ENCODE assay signal across 26 cellular contexts in the genomic region with DNA sequence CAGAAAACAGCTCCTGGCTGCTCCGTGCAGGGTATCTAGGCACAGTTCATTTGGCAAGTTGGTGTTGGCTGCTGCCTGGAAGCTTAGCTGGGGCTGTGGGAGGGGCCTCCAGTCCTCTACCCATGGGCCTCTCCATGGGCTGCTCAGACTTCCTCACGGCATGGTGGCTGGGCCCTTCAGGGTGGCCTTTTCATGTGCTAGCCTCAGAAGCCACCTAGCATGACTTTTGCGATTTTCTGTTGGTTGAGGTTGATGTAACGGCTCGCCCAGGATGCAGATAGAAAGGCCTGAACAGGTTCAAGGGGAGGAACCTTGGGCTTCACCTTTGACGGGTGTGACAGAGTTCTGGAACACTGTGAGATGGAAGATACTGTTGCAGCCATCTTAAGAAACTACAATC. TPM values are rescaled to one million over a fixed set of nuclear protein-coding genes. Genes with fewer than 3 reads are reported as not detected.
"Had no signal": no experiment of that assay in that cellular context is flagged by ENCODE, and none has a peak within 500 bp of the region (broad histone marks: within the 10 kb centered on the region; RNA-seq: fewer than 3 reads in every experiment).

No MANE protein-coding gene starts in this region.

- DNase-seq: activated B cell treated with CpG ODN at 0.5 μM for 24 hours; activated CD4-positive, alpha-beta memory T cell treated with anti-CD3 and anti-CD28 coated beads for 36 hours; activated CD4-positive, alpha-beta T cell treated with anti-CD3 and anti-CD28 coated beads, Interleukin-2, amount 10 ng/mL, durations not matched to agents 7 days and 5 days; activated CD8-positive, alpha-beta memory T cell treated with anti-CD3 and anti-CD28 coated beads for 24 hours; activated gamma-delta T cell; activated naive CD4-positive, alpha-beta T cell treated with anti-CD3 and anti-CD28 coated beads for 36 hours; activated T-cell treated with anti-CD3 and anti-CD28 coated beads for 4 hours; activated T-cell treated with anti-CD3 and anti-CD28 coated beads, Interleukin-2, amount 50 U/mL, for 48 hours; amygdala; Kasumi-1; KBM-7; NCI-H1048; NCI-H1417; NCI-H1930; NCI-H345; NCI-H510A; NCI-H69; NK-92 treated with Interleukin-12 subunit alpha and Interleukin-12 subunit beta, amount 100 ng/mL, for 24 hours; PC-9; SW 1271 had no signal

- ATAC-seq: activated T-helper 17 cell treated with anti-CD3 and anti-CD28 coated beads, Interleukin-2, amount 50 U/mL, for 72 hours had no signal

- H3K4me3 ChIP-seq: PC-9, SK-N-MC had no signal

- H3K9me3 Mint-ChIP-seq: activated B cell treated with CpG ODN at 0.5 μM for 24 hours; activated CD4-positive, alpha-beta memory T cell treated with anti-CD3 and anti-CD28 coated beads for 36 hours; activated CD4-positive, alpha-beta T cell treated with anti-CD3 and anti-CD28 coated beads, Interleukin-2, amount 10 ng/mL, durations not matched to agents 7 days and 5 days; activated naive CD4-positive, alpha-beta T cell treated with anti-CD3 and anti-CD28 coated beads for 36 hours; activated T-helper 17 cell treated with anti-CD3 and anti-CD28 coated beads, Interleukin-2, amount 50 U/mL, for 72 hours; brain; central memory CD8-positive, alpha-beta T cell; T-helper 1 cell treated with Interleukin-12 subunit alpha and Interleukin-12 subunit beta and Interleukin-4 antibody, amounts not matched to agents 30 μg/mL and 1 μg/mL, for 36 hours had no signal

- H3K27me3 Mint-ChIP-seq: activated B cell treated with CpG ODN at 0.5 μM for 24 hours; activated CD4-positive, alpha-beta memory T cell treated with anti-CD3 and anti-CD28 coated beads for 36 hours; activated naive CD8-positive, alpha-beta T cell; activated T-helper 17 cell treated with anti-CD3 and anti-CD28 coated beads, Interleukin-2, amount 50 U/mL, for 72 hours; central memory CD8-positive, alpha-beta T cell had no signal

- H3K4me1 Mint-ChIP-seq: activated B cell treated with CpG ODN at 0.5 μM for 24 hours; activated CD4-positive, alpha-beta T cell treated with anti-CD3 and anti-CD28 coated beads, Interleukin-2, amount 10 ng/mL, durations not matched to agents 7 days and 5 days; activated T-helper 17 cell treated with anti-CD3 and anti-CD28 coated beads, Interleukin-2, amount 50 U/mL, for 72 hours; brain; central memory CD8-positive, alpha-beta T cell had no signal

- H3K36me3 Mint-ChIP-seq: activated CD4-positive, alpha-beta memory T cell treated with anti-CD3 and anti-CD28 coated beads for 36 hours; activated naive CD8-positive, alpha-beta T cell; brain had no signal

- H3K4me2 ChIP-seq: PC-9 had no signal

- H3K27ac ChIP-seq: PC-9, SK-N-MC had no signal

- H3K27ac Mint-ChIP-seq: activated B cell treated with CpG ODN at 0.5 μM for 24 hours; activated CD4-positive, alpha-beta memory T cell treated with anti-CD3 and anti-CD28 coated beads for 36 hours; activated CD4-positive, alpha-beta T cell treated with anti-CD3 and anti-CD28 coated beads, Interleukin-2, amount 10 ng/mL, durations not matched to agents 7 days and 5 days; activated naive CD4-positive, alpha-beta T cell treated with anti-CD3 and anti-CD28 coated beads for 36 hours; activated naive CD8-positive, alpha-beta T cell; activated T-helper 17 cell treated with anti-CD3 and anti-CD28 coated beads, Interleukin-2, amount 50 U/mL, for 72 hours; brain; T-helper 1 cell treated with Interleukin-12 subunit alpha and Interleukin-12 subunit beta and Interleukin-4 antibody, amounts not matched to agents 30 μg/mL and 1 μg/mL, for 36 hours had no signal

- H2AFZ ChIP-seq: PC-9 had no signal

- H3K4me3 Mint-ChIP-seq: activated B cell treated with CpG ODN at 0.5 μM for 24 hours; activated CD4-positive, alpha-beta memory T cell treated with anti-CD3 and anti-CD28 coated beads for 36 hours; activated CD4-positive, alpha-beta T cell treated with anti-CD3 and anti-CD28 coated beads, Interleukin-2, amount 10 ng/mL, durations not matched to agents 7 days and 5 days; activated naive CD4-positive, alpha-beta T cell treated with anti-CD3 and anti-CD28 coated beads for 36 hours; activated naive CD8-positive, alpha-beta T cell; activated T-helper 17 cell treated with anti-CD3 and anti-CD28 coated beads, Interleukin-2, amount 50 U/mL, for 72 hours; brain; central memory CD8-positive, alpha-beta T cell; T-helper 1 cell treated with Interleukin-12 subunit alpha and Interleukin-12 subunit beta and Interleukin-4 antibody, amounts not matched to agents 30 μg/mL and 1 μg/mL, for 36 hours had no signal

RNA-seq across cellular contexts. Expression of gene LHX4, which starts 25.8 kb away (rescaled TPM):
- total RNA-seq: activated B cell treated with CpG ODN at 0.5 μM for 24 hours; activated CD4-positive, alpha-beta memory T cell treated with anti-CD3 and anti-CD28 coated beads for 36 hours; activated CD4-positive, alpha-beta T cell treated with anti-CD3 and anti-CD28 coated beads, Interleukin-2, amount 10 ng/mL, durations not matched to agents 7 days and 5 days; activated naive CD4-positive, alpha-beta T cell treated with anti-CD3 and anti-CD28 coated beads for 36 hours had no signal
